In genomic region chr1:47471163-47471562, GRCh38 we compare ENCODE assay signal across 30 cellular contexts. TPM values are rescaled to one million over a fixed set of nuclear protein-coding genes. Genes with fewer than 3 reads are reported as not detected.
DNase-seq lines count a peak whose midpoint lies in the region; ATAC-seq and TF ChIP-seq lines count a peak whose summit lies in the region.
"Had no signal": no experiment of that assay in that cellular context is flagged by ENCODE, and none has a peak within 500 bp of the region (broad histone marks: within the 10 kb centered on the region; RNA-seq: fewer than 3 reads in every experiment).

No MANE protein-coding gene starts in this region.

- intact Hi-C loops in gastrocnemius medialis (cut with DNase I; ENCODE audit: low total_unique reads), result no loop called here
- intact Hi-C loops in left colon (cut with DNase I, micrococcal nuclease), result no loop called here

- DNase-seq in AG09319 (ENCODE audit: extremely low read depth, low read depth), result peak; percentile 35
- DNase-seq in HFF-Myc (ENCODE audit: extremely low read depth, low read depth), result peak; percentile 19
- DNase-seq in gastrocnemius medialis, result peak; percentile 22 to 33
- DNase-seq in left colon, result no peak
- no peak for DNase-seq in activated T-cell treated with anti-CD3 and anti-CD28 coated beads, Interleukin-2, amount 50 U/mL, for 48 hours
- DNase-seq in dedifferentiated amniotic fluid mesenchymal stem cell (ENCODE audit: extremely low spot score), result no peak
- DNase-seq: activated CD4-positive, alpha-beta T cell treated with anti-CD3 and anti-CD28 coated beads for 4 hours; activated CD8-positive, alpha-beta T cell treated with anti-CD3 and anti-CD28 coated beads, Interleukin-2, amount 10 ng/mL, durations not matched to agents 7 days and 5 days; amniotic stem cell; NCI-H1048; NCI-H1694; NCI-H446; NCI-H774; retina; SJCRH30; spleen; stimulated activated CD8-positive, alpha-beta memory T cell treated with anti-CD3 and anti-CD28 coated beads, Interleukin-4, amount 100 ng/mL, for 48 hours; transverse colon; WERI-Rb-1 had no signal

- peaks cover 39% of the 10 kb centered on the region for H3K27me3 ChIP-seq in gastroesophageal sphincter
- no peaks in the 10 kb centered on the region for H3K27me3 ChIP-seq in gastrocnemius medialis
- H3K27me3 ChIP-seq: BLaER1, SJCRH30 had no signal

- H3K36me3 ChIP-seq in gastroesophageal sphincter (no peaks in the 10 kb centered on the region), gastrocnemius medialis (no peaks in the 10 kb centered on the region)
- H3K36me3 ChIP-seq: BLaER1, heart left ventricle, SJCRH30, spleen, transverse colon, WERI-Rb-1 had no signal

- no peak overlapping the region for H3K4me3 ChIP-seq in HFF-Myc (replicated peaks; ENCODE audit: low read depth, low read length)
- no peak overlapping the region for H3K4me3 ChIP-seq in gastroesophageal sphincter
- H3K4me3 ChIP-seq in gastrocnemius medialis, result no peak overlapping the region
- H3K4me3 ChIP-seq: BLaER1, heart left ventricle, SJCRH30, spleen, transverse colon had no signal

- H3K9me3 ChIP-seq in gastroesophageal sphincter (no peaks in the 10 kb centered on the region), gastrocnemius medialis (no peaks in the 10 kb centered on the region)
- H3K9me3 ChIP-seq: BLaER1, heart left ventricle, SJCRH30, spleen, transverse colon had no signal

- TF ChIP-seq EP300 in gastroesophageal sphincter (IDR thresholded peaks at IDR 0.05), result no peak

- TF ChIP-seq CTCF in AG09319 (IDR thresholded peaks at IDR 0.05; ENCODE audit: low read depth, low read length) (no peak), HFF-Myc (IDR thresholded peaks at IDR 0.05; ENCODE audit: low read depth, low read length, missing control alignments) (no peak), gastroesophageal sphincter (IDR thresholded peaks at IDR 0.05) (no peak), gastrocnemius medialis (IDR thresholded peaks at IDR 0.05 in 4 of 5, conservative IDR thresholded peaks at IDR 0.05 in 1 of 5) (no peak)

- H3K4me1 ChIP-seq in gastroesophageal sphincter (no peaks in the 10 kb centered on the region), gastrocnemius medialis (no peaks in the 10 kb centered on the region)
- H3K4me1 ChIP-seq: BLaER1, spleen, transverse colon had no signal

- peak; percentile 83 for ATAC-seq in gastroesophageal sphincter
- peak in 1 of 2 donors; percentile 55 for ATAC-seq in gastrocnemius medialis
- no peak for ATAC-seq in left colon
- ATAC-seq in HG03469 (IDR thresholded peaks at IDR 0.05; ENCODE audit: unreplicated experiment), result no peak
- ATAC-seq: activated CD8-positive, alpha-beta T cell treated with anti-CD3 and anti-CD28 coated beads, Interleukin-2, amount 10 ng/mL, durations not matched to agents 7 days and 5 days had no signal

- TF ChIP-seq POLR2A in gastroesophageal sphincter (IDR thresholded peaks at IDR 0.05) (no peak), gastrocnemius medialis (IDR thresholded peaks at IDR 0.05) (no peak)

- H3K27ac ChIP-seq in gastroesophageal sphincter, result no peak overlapping the region
- H3K27ac ChIP-seq in gastrocnemius medialis, result no peak overlapping the region
- H3K27ac ChIP-seq: BLaER1, heart left ventricle, SJCRH30, spleen, transverse colon, WERI-Rb-1 had no signal

- in situ Hi-C loops in gastrocnemius medialis (cut with MboI; ENCODE audit: low sequenced_read_pairs in 4 of 4), result no loop called here

- WGBS in gastroesophageal sphincter (ENCODE audit: low coverage in 1 of 2), 2 donors, result 68 to 75% methylated on average over 2 to 3 of the region's 5 CpGs

RNA-seq across cellular contexts. Expression of gene FOXD2, which starts 33.3 kb away (rescaled TPM):
- under 1 TPM; 0.04 to 0.81 (median 0.57) TPM for total RNA-seq in gastroesophageal sphincter
- total RNA-seq in gastrocnemius medialis, result under 1 TPM in 1 of 4 donors, not detected in 3; 0.11 TPM
- total RNA-seq in left colon, result 10 to 100 TPM; 16.1 to 20.7 TPM

RNA-seq across cellular contexts. Expression of gene FOXE3, which starts 55.1 kb away (rescaled TPM):
- total RNA-seq in gastroesophageal sphincter (not detected), gastrocnemius medialis (not detected), left colon (not detected)
- total RNA-seq: A673; activated CD8-positive, alpha-beta T cell treated with anti-CD3 and anti-CD28 coated beads, Interleukin-2, amount 10 ng/mL, durations not matched to agents 7 days and 5 days; chondrocyte; endothelial cell of umbilical vein; fibroblast of villous mesenchyme; heart left ventricle; HT1080; lung microvascular endothelial cell; osteocyte; SJCRH30; spleen; transverse colon had no signal

Comparison
In these comparisons a context has a peak if more than half of its experiments do, and no peak if none do; other contexts are left out.
1. DNase-seq: peak in AG09319 (single experiment), HFF-Myc (single experiment) and gastrocnemius medialis (2 of 2); none in left colon (0 of 2), activated T-cell treated with anti-CD3 and anti-CD28 coated beads, Interleukin-2, amount 50 U/mL, for 48 hours (0 of 2) and dedifferentiated amniotic fluid mesenchymal stem cell (single experiment).
2. RNA of gene FOXD2, which starts 33.3 kb away (total RNA-seq): 16.1 to 20.7 TPM in left colon; 0.04 to 0.81 TPM in gastroesophageal sphincter and 0.11 TPM in gastrocnemius medialis; every median in the first group is over 4 times any median in the second.